In genomic region chr22:33476716-33477115, GRCh38 we compare ENCODE assay signal across 16 cellular contexts.
DNase-seq lines count a peak whose midpoint lies in the region; ATAC-seq, FAIRE-seq and TF ChIP-seq lines count a peak whose summit lies in the region.
"Had no signal": no experiment of that assay in that cellular context is flagged by ENCODE, and none has a peak within 500 bp of the region (broad histone marks: within the 10 kb centered on the region; RNA-seq: fewer than 3 reads in every experiment).

No MANE protein-coding gene starts in this region.

- H3K36me3 ChIP-seq in HUES48 (ENCODE audit: control insufficient read depth, insufficient read depth, low read length) (no peaks in the 10 kb centered on the region), GM12878 (ENCODE audit: control insufficient read depth in 2 of 2, insufficient read depth in 2 of 2, low read length in 1 of 2) (no peaks in the 10 kb centered on the region)
- H3K36me3 ChIP-seq: cardiac muscle cell, lower lobe of right lung, suprapubic skin had no signal

- 17% methylated on average over 13 of the region's 13 CpGs for WGBS in GM12878 (ENCODE audit: insufficient coverage, insufficient replicate concordance, low lambda C conversion rate, missing lambda C conversion rate)

- TF ChIP-seq CTCF in GM12878 (IDR thresholded peaks at IDR 0.05 in 2 of 3, conservative IDR thresholded peaks at IDR 0.05 in 1 of 3; ENCODE audit: control insufficient read depth in 2 of 3, extremely low read depth in 1 of 3, insufficient read depth in 1 of 3, low read depth in 3 of 3, low read length in 3 of 3) = no peak
- no peak for TF ChIP-seq CTCF in neural crest cell (conservative IDR thresholded peaks at IDR 0.05)

- H4K20me1 ChIP-seq in GM12878 (ENCODE audit: control insufficient read depth, insufficient read depth) = no peaks in the 10 kb centered on the region

- peaks cover 31% of the 10 kb centered on the region for H3K4me1 Mint-ChIP-seq in neural crest cell

- H3K9me3 Mint-ChIP-seq in neural crest cell = no peaks in the 10 kb centered on the region

- H3K4me3 ChIP-seq in HUES48 (ENCODE audit: low read depth, low read length) (no peak overlapping the region), GM12878 (no peak overlapping the region)
- H3K4me3 ChIP-seq: cardiac muscle cell, lower lobe of right lung, suprapubic skin had no signal

- H3K9me3 ChIP-seq in HUES48 (ENCODE audit: control insufficient read depth, insufficient read depth, low read length) = no peaks in the 10 kb centered on the region
- no peaks in the 10 kb centered on the region for H3K9me3 ChIP-seq in GM12878 (replicated peaks; ENCODE audit: control insufficient read depth, insufficient read depth, low read length)
- H3K9me3 ChIP-seq: lower lobe of right lung, suprapubic skin had no signal

- H3K27ac ChIP-seq in HUES48 (ENCODE audit: low read depth, low read length) (peak overlapping the region; percentile 32), GM12878 (ENCODE audit: control insufficient read depth, insufficient read depth) (no peak overlapping the region)
- H3K27ac ChIP-seq: cardiac muscle cell, lower lobe of right lung, suprapubic skin had no signal

- H3K4me1 ChIP-seq in HUES48 (ENCODE audit: control insufficient read depth, insufficient read depth, low read length) = peaks cover 31% of the 10 kb centered on the region
- H3K4me1 ChIP-seq in GM12878 (ENCODE audit: control insufficient read depth, insufficient read depth, low read length) = peaks cover 26% of the 10 kb centered on the region
- H3K4me1 ChIP-seq: lower lobe of right lung, suprapubic skin had no signal

- no peak for TF ChIP-seq RAD21 in GM12878 (IDR thresholded peaks at IDR 0.05; ENCODE audit: insufficient read depth, low read depth, low read length)

- BruUV-seq in GM12878 (replicated peaks; lab: Mats Ljungman, UMichigan) = no TSS peak

- no peaks in the 10 kb centered on the region for H3K27me3 Mint-ChIP-seq in neural crest cell (ENCODE audit: low read depth)

- in situ Hi-C loops in ACHN (cut with HindIII; ENCODE audit: low pct_ligation_motif_present, low pct_unique_long_range_greater_than_20kb, low sequenced_read_pairs) (no loop called here), GM12878 (cut with MboI) (loop anchor here (10.0 kb wide), 1 partner anchor 1648 kb away; no protein-coding TSS in a partner anchor), KBM-7 (cut with MboI; ENCODE audit: low pct_unique_long_range_greater_than_20kb, low sequenced_read_pairs) (no loop called here)

- TF ChIP-seq EP300 in GM12878 (IDR thresholded peaks at IDR 0.05; ENCODE audit: borderline replicate concordance in 1 of 2, control insufficient read depth in 1 of 2, low read depth in 2 of 2, low read length in 2 of 2) = no peak

- H3K27ac Mint-ChIP-seq in neural crest cell (ENCODE audit: unreplicated experiment) = peak overlapping the region; percentile 30

- TF ChIP-seq POLR2A in GM12878 (IDR thresholded peaks at IDR 0.05; ENCODE audit: low read depth, low read length) (no peak), GM18505 (IDR thresholded peaks at IDR 0.05; ENCODE audit: borderline replicate concordance, extremely low read depth, insufficient read depth, insufficient read length) (no peak)

- ATAC-seq in GM12878 = no peak
- ATAC-seq in GM21717 (IDR thresholded peaks at IDR 0.05; ENCODE audit: unreplicated experiment) = no peak
- no peak for ATAC-seq in GM18505 (IDR thresholded peaks at IDR 0.05; ENCODE audit: unreplicated experiment)
- ATAC-seq: lower lobe of right lung, Panc1 had no signal

- H3K27me3 ChIP-seq in HUES48 (ENCODE audit: control insufficient read depth, insufficient read depth, low read length) = no peaks in the 10 kb centered on the region
- H3K27me3 ChIP-seq in GM12878 (replicated peaks in 1 of 2; ENCODE audit: control insufficient read depth in 2 of 2, insufficient read depth in 2 of 2, low read length in 1 of 2) = no peaks in the 10 kb centered on the region
- H3K27me3 ChIP-seq: cardiac muscle cell, suprapubic skin had no signal

- no peaks in the 10 kb centered on the region for H3K36me3 Mint-ChIP-seq in neural crest cell (ENCODE audit: low read depth)

- no peaks in the 10 kb centered on the region for H3K79me2 ChIP-seq in GM12878 (ENCODE audit: control insufficient read depth, insufficient read depth, low read length)

- intact Hi-C loops in GM12878 (cut with micrococcal nuclease; ENCODE audit: unreplicated experiment) = no loop called here

- no peak for FAIRE-seq in GM12878 (lab: Jason Lieb, UNC)

- DNase-seq in ACHN (peak; percentile 14), GM12878 (ENCODE audit: low read depth, low spot score) (no peak), neural crest cell (ENCODE audit: low read depth, low spot score) (no peak), KBM-7 (no peak), D341Med (ENCODE audit: low spot score) (no peak)
- DNase-seq: activated CD4-positive, alpha-beta T cell treated with anti-CD3 and anti-CD28 coated beads, Interleukin-2, amount 50 U/mL, for 48 hours; hypothalamus; lower lobe of right lung; NCI-H1436; NCI-H446 treated with DMSO at 0.1 percent for 48 hours had no signal

- H3K4me2 ChIP-seq in GM12878 (ENCODE audit: control insufficient read depth, insufficient read depth) = no peak overlapping the region

- RAD21 ChIA-PET in GM12878 (lab: Charles Lee; ENCODE audit: unreplicated experiment) = interaction anchor here (2.5 kb wide), 1 partner anchor 42 kb away, joined by 6 read pairs; no protein-coding TSS in a partner anchor

- H2AFZ ChIP-seq in GM12878 (ENCODE audit: control insufficient read depth, low read depth, low read length) = no peak overlapping the region

- CTCF ChIA-PET in GM12878 (lab: Yijun Ruan, JAX) = interaction anchor here (1.1 to 2.2 kb wide), 3 partner anchors 14 to 175 kb away, joined by 3 to 8 read pairs (median 5); no protein-coding TSS in a partner anchor

- POLR2A ChIA-PET in GM12878 (lab: Charles Lee) = no interaction called here

- SMC1A ChIA-PET in GM12878 (lab: Charles Lee; ENCODE audit: uncharacterized antibody, unreplicated experiment) = interaction anchor here (1.1 to 2.1 kb wide), 5 partner anchors 15 to 175 kb away, joined by 4 to 7 read pairs (median 5); no protein-coding TSS in a partner anchor

- H3K4me3 Mint-ChIP-seq in neural crest cell = no peak overlapping the region

- H3K9ac ChIP-seq in HUES48 (ENCODE audit: low read depth, low read length) = no peak overlapping the region
- H3K9ac ChIP-seq in GM12878 (ENCODE audit: control insufficient read depth, insufficient read depth, low read length) = no peak overlapping the region

TF ChIP-seq in GM12878, 131 proteins besides CTCF, POLR2A, EP300 and RAD21:
- TF ChIP-seq EED (IDR thresholded peaks at IDR 0.05; ENCODE audit: low read depth) = peak; percentile 27; the same call in 1 of the 2 replicates
- 0 out of 4 replicates have a peak, but pooled peaks of 1 of the 2 experiments have one; percentile 7 for TF ChIP-seq BHLHE40 (IDR thresholded peaks at IDR 0.05; ENCODE audit: borderline replicate concordance in 1 of 2, low read depth in 2 of 2, low read length in 1 of 2)
- no peak for TF ChIP-seq EGR1 (IDR thresholded peaks at IDR 0.05; ENCODE audit: borderline replicate concordance in 1 of 2, low read depth in 2 of 2, low read length in 2 of 2)
- peak; percentile 60 for TF ChIP-seq CREM (IDR thresholded peaks at IDR 0.05; ENCODE audit: low read depth)
- TF ChIP-seq NFYA (IDR thresholded peaks at IDR 0.05; ENCODE audit: borderline replicate concordance, low read depth, low read length) = no peak
- TF ChIP-seq PRDM15 (CRISPR knock-in tag; IDR thresholded peaks at IDR 0.05) = no peak
- no peak for TF ChIP-seq SIX5 (IDR thresholded peaks at IDR 0.05; ENCODE audit: low read depth, low read length, severe bottlenecking)
